ENCODE assay signal across 8 cellular contexts in the genomic region with DNA sequence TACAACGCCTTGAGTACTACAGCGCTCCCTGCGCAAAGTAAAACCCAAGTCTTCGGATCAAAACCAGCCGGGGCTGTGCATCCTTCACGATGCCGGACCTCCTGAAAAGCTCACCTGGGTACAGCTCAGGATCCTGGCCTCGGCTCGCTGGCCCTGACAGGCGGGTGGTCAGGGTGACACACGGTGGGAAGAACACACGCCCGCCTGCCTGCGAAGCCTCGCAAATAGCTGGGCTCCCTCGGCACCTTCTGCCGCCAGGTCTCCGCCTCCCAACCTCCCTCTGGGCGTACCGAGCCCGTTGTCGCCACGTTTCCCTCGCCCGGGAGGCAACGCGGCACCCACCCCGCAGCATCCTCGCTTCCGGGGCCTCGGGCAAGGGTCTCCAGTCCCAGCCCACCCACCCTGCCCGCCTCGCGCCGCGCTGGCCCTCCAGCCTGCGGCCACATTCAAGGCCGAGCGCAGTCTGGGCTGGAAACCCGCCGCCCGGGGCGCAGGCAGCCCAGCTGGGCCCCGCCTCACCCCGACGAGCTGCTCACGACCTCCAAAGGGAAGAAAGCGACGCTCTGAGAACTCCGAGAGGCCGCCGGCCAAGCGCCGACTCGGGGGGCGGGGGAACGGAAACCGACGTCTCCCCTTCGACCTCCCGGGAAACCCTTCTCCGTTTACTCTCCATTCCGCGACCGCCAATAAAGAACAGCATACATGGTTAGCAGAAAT. TPM values are rescaled to one million over a fixed set of nuclear protein-coding genes. Genes with fewer than 3 reads are reported as not detected.
DNase-seq lines count a peak whose midpoint lies in the region; ATAC-seq and TF ChIP-seq lines count a peak whose summit lies in the region.

No MANE protein-coding gene starts in this region.

- TF ChIP-seq CTCF in A673 (conservative IDR thresholded peaks at IDR 0.05; ENCODE audit: low read depth, low read length) (no peak), fibroblast of lung (conservative IDR thresholded peaks at IDR 0.05 in 1 of 2, IDR thresholded peaks at IDR 0.05 in 1 of 2; ENCODE audit: low read depth in 1 of 2, low read length in 2 of 2) (no peak)

- no peaks in the 10 kb centered on the region for H3K9me3 ChIP-seq in A673 (ENCODE audit: low read depth, low read length, poor library complexity, severe bottlenecking)
- H3K9me3 ChIP-seq in fibroblast of lung (ENCODE audit: control insufficient read depth, insufficient read depth, low read depth, low read length), result no peaks in the 10 kb centered on the region
- no peaks in the 10 kb centered on the region for H3K9me3 ChIP-seq in naive thymus-derived CD4-positive, alpha-beta T cell (ENCODE audit: control insufficient read depth in 2 of 3, low read length in 3 of 3)

- no peaks in the 10 kb centered on the region for H3K36me3 ChIP-seq in A673 (ENCODE audit: insufficient read depth, low read length, poor library complexity, severe bottlenecking)
- H3K36me3 ChIP-seq in fibroblast of lung (ENCODE audit: control insufficient read depth, insufficient read depth, low read length), result no peaks in the 10 kb centered on the region
- no peaks in the 10 kb centered on the region for H3K36me3 ChIP-seq in naive thymus-derived CD4-positive, alpha-beta T cell (ENCODE audit: control insufficient read depth in 2 of 3, insufficient read depth in 3 of 3, low read length in 3 of 3)

- no peaks in the 10 kb centered on the region for H4K20me1 ChIP-seq in fibroblast of lung (ENCODE audit: control insufficient read depth, extremely low read depth, insufficient read depth, low read length)

- peak overlapping the region; percentile 90 to 99 (median 97) for H3K4me3 Mint-ChIP-seq in naive thymus-derived CD4-positive, alpha-beta T cell
- peak overlapping the region; percentile 92 for H3K4me3 Mint-ChIP-seq in stimulated activated naive B cell treated with anti-CD40 and anti-IgM and Interleukin-4, amounts not matched to agents 10 μg/mL and 1 μg/mL and 100 μg/mL, for 72 hours

- H3K27ac ChIP-seq in A673 (ENCODE audit: low read depth, low read length, poor library complexity, severe bottlenecking), result peak overlapping the region; percentile 73
- H3K27ac ChIP-seq in fibroblast of lung (ENCODE audit: insufficient read depth, low read length), result peak overlapping the region; percentile 90
- H3K27ac ChIP-seq in naive thymus-derived CD4-positive, alpha-beta T cell (ENCODE audit: low read depth, low read length), result peak overlapping the region; percentile 96

- intact Hi-C loops in A673 (cut with micrococcal nuclease; ENCODE audit: unreplicated experiment), result no loop called here
- intact Hi-C loops in naive thymus-derived CD4-positive, alpha-beta T cell (cut with micrococcal nuclease), result loop anchor here (1.0 to 10.0 kb wide), 26 partner anchors 10 to 1349 kb away; partner anchors contain the start of genes AFF1 (in 2 of the 2), HERC3 (in 2 of the 2), HERC5 (in 2 of the 2) and HERC6 (in 2 of the 2)

- H3K27me3 ChIP-seq in A673 (replicated peaks; ENCODE audit: insufficient read depth, low read depth, low read length, poor library complexity) (no peaks in the 10 kb centered on the region), fibroblast of lung (ENCODE audit: control insufficient read depth, insufficient read depth, low read length) (no peaks in the 10 kb centered on the region)
- no peaks in the 10 kb centered on the region for H3K27me3 ChIP-seq in naive thymus-derived CD4-positive, alpha-beta T cell (ENCODE audit: control insufficient read depth in 2 of 2, insufficient read depth in 2 of 2, low read length in 2 of 2)

- no peaks in the 10 kb centered on the region for H3K79me2 ChIP-seq in fibroblast of lung (ENCODE audit: control insufficient read depth, insufficient read depth, low read length)

- peak overlapping the region; percentile 95 for H3K4me2 ChIP-seq in fibroblast of lung (ENCODE audit: extremely low read depth, insufficient read depth, low read length)

- H3K4me3 ChIP-seq in A673 (ENCODE audit: low read depth, low read length, poor library complexity, severe bottlenecking) (peak overlapping the region; percentile 54), fibroblast of lung (replicated peaks in 1 of 4; ENCODE audit: control extremely low read depth in 1 of 4, insufficient read depth in 1 of 4, low read depth in 3 of 4, low read length in 4 of 4) (peak overlapping the region; percentile 68 to 95 (median 76))
- H3K4me3 ChIP-seq in naive thymus-derived CD4-positive, alpha-beta T cell (ENCODE audit: low read length), result peak overlapping the region; percentile 87

- POLR2A ChIA-PET in A673 (lab: Charles Lee; ENCODE audit: low non-redundant PET), result no interaction called here
- POLR2A ChIA-PET in naive thymus-derived CD4-positive, alpha-beta T cell (lab: Charles Lee), result interaction anchor here (0.5 to 4.5 kb wide), 33 partner anchors 8 to 1278 kb away, joined by 3 to 54 read pairs (median 5); partner anchors contain the start of genes HERC3, HERC5, HERC6 and HSD17B11

- ATAC-seq in GM18870 (IDR thresholded peaks at IDR 0.05; ENCODE audit: unreplicated experiment), result peak; percentile 4
- ATAC-seq in HG03159 (IDR thresholded peaks at IDR 0.05; ENCODE audit: unreplicated experiment), result peak; percentile 28
- peak; percentile 47 for ATAC-seq in naive thymus-derived CD4-positive, alpha-beta T cell
- ATAC-seq in stimulated activated naive B cell treated with anti-CD40 and anti-IgM and Interleukin-4, amounts not matched to agents 10 μg/mL and 1 μg/mL and 100 μg/mL, for 72 hours (replicated peaks), result peak; percentile 49

- H3K27me3 Mint-ChIP-seq in naive thymus-derived CD4-positive, alpha-beta T cell, result no peaks in the 10 kb centered on the region
- no peaks in the 10 kb centered on the region for H3K27me3 Mint-ChIP-seq in stimulated activated naive B cell treated with anti-CD40 and anti-IgM and Interleukin-4, amounts not matched to agents 10 μg/mL and 1 μg/mL and 100 μg/mL, for 72 hours

- peak overlapping the region; percentile 92 to 100 (median 99) for H3K27ac Mint-ChIP-seq in naive thymus-derived CD4-positive, alpha-beta T cell
- H3K27ac Mint-ChIP-seq in stimulated activated naive B cell treated with anti-CD40 and anti-IgM and Interleukin-4, amounts not matched to agents 10 μg/mL and 1 μg/mL and 100 μg/mL, for 72 hours, result peak overlapping the region; percentile 99

- H3K4me1 ChIP-seq in A673 (ENCODE audit: insufficient read depth, low read length, poor library complexity, severe bottlenecking) (no peaks in the 10 kb centered on the region), fibroblast of lung (ENCODE audit: control insufficient read depth, extremely low read depth, insufficient read depth, low read length) (peaks cover 2% of the 10 kb centered on the region)
- peaks cover 28 to 37% of the 10 kb centered on the region in 2 donors for H3K4me1 ChIP-seq in naive thymus-derived CD4-positive, alpha-beta T cell (ENCODE audit: control insufficient read depth in 2 of 2, insufficient read depth in 2 of 2, low read length in 2 of 2)

- peak overlapping the region; percentile 93 for H2AFZ ChIP-seq in fibroblast of lung (ENCODE audit: low read length)

- peaks cover 0 to 2% (median 0%) of the 10 kb centered on the region in 11 donors for H3K9me3 Mint-ChIP-seq in naive thymus-derived CD4-positive, alpha-beta T cell
- peaks cover 0 to 1% of the 10 kb centered on the region in 2 donors for H3K9me3 Mint-ChIP-seq in stimulated activated naive B cell treated with anti-CD40 and anti-IgM and Interleukin-4, amounts not matched to agents 10 μg/mL and 1 μg/mL and 100 μg/mL, for 72 hours

- H3K4me1 Mint-ChIP-seq in naive thymus-derived CD4-positive, alpha-beta T cell, result peaks cover 34 to 59% (median 52%) of the 10 kb centered on the region in 7 donors
- H3K4me1 Mint-ChIP-seq in stimulated activated naive B cell treated with anti-CD40 and anti-IgM and Interleukin-4, amounts not matched to agents 10 μg/mL and 1 μg/mL and 100 μg/mL, for 72 hours, result peaks cover 25 to 50% of the 10 kb centered on the region in 2 donors

- H3K9ac ChIP-seq in fibroblast of lung (ENCODE audit: insufficient read depth, low read length), result peak overlapping the region; percentile 82

- CTCF ChIA-PET in A673 (lab: Charles Lee), result no interaction called here
- CTCF ChIA-PET in naive thymus-derived CD4-positive, alpha-beta T cell (lab: Charles Lee), result interaction anchor here (0.9 to 2.4 kb wide), 6 partner anchors 11 to 172 kb away, joined by 3 to 9 read pairs (median 4); partner anchors contain the start of gene HERC6

- peaks cover 0 to 24% (median 0%) of the 10 kb centered on the region in 5 donors for H3K36me3 Mint-ChIP-seq in naive thymus-derived CD4-positive, alpha-beta T cell
- H3K36me3 Mint-ChIP-seq in stimulated activated naive B cell treated with anti-CD40 and anti-IgM and Interleukin-4, amounts not matched to agents 10 μg/mL and 1 μg/mL and 100 μg/mL, for 72 hours, result peaks cover 19 to 26% of the 10 kb centered on the region in 2 donors

- BruUV-seq in A673 (replicated peaks; lab: Mats Ljungman, UMichigan), result no TSS peak

- DNase-seq in A673 (ENCODE audit: low spot score) (peak; percentile 6), RKO (ENCODE audit: low spot score) (peak; percentile 58), fibroblast of lung (ENCODE audit: low read depth in 2 of 2) (peak in 1 of 2 donors; percentile 66)
- DNase-seq in activated T-helper 1 cell treated with anti-CD3 and anti-CD28 coated beads, Interleukin-2, amount 50 U/mL, for 16 hours (ENCODE audit: low read depth in 1 of 2, low spot score in 1 of 2), result peak; percentile 44 to 53
- peak; percentile 56 to 79 (median 65) for DNase-seq in naive thymus-derived CD4-positive, alpha-beta T cell
- DNase-seq in stimulated activated naive B cell treated with anti-CD40 and anti-IgM and Interleukin-4, amounts not matched to agents 10 μg/mL and 1 μg/mL and 100 μg/mL, for 72 hours, result peak; percentile 67

RNA-seq across cellular contexts. Expression of gene PPM1K, which starts 0.5 kb away (rescaled TPM):
- total RNA-seq in A673 (2021), result 2.7 and 4.6 TPM in 2 replicates
- 10.0 and 18.0 TPM in 2 replicates for total RNA-seq in fibroblast of lung
- polyA plus RNA-seq in fibroblast of lung, result 8.1 and 14.4 TPM in 2 replicates
- 4.1 and 6.5 TPM in 2 replicates for polyA plus RNA-seq in fibroblast of lung (2012)
- 10.7 and 35.0 TPM in 2 replicates for polyA minus RNA-seq in fibroblast of lung (ENCODE audit: low replicate concordance)
- 10 to 100 TPM; 72.1 to 92.7 (median 91.9) TPM for total RNA-seq in naive thymus-derived CD4-positive, alpha-beta T cell
- 10 to 100 TPM; 64.3 to 91.0 TPM for polyA plus RNA-seq in naive thymus-derived CD4-positive, alpha-beta T cell
